ENCODE assay signal across 11 cellular contexts in the genomic region with DNA sequence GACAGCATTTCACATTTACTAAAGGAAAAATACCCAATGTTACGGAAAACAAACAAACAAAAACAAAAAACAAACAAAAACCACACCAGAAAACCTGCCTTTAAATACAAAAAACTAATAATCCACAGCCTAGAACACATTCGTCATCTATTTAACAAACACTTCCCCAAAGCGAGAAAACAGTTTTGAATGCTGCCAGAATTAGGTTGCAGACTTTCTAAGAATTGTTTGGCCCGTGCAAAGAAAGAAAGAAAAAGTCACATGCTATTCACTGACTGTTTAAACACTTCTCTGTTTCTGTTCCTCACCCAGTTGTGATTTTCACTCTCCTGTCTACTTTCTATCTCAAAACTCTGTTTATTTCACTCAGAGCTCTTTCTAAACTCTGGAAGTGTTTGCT. TPM values are rescaled to one million over a fixed set of nuclear protein-coding genes. Genes with fewer than 3 reads are reported as not detected.
DNase-seq lines count a peak whose midpoint lies in the region; ATAC-seq lines count a peak whose summit lies in the region.
"Had no signal": no experiment of that assay in that cellular context is flagged by ENCODE, and none has a peak within 500 bp of the region (broad histone marks: within the 10 kb centered on the region; RNA-seq: fewer than 3 reads in every experiment).

No MANE protein-coding gene starts in this region.

- peak; percentile 95 for ATAC-seq in HG02885 (IDR thresholded peaks at IDR 0.05; ENCODE audit: poor library complexity, unreplicated experiment)

- DNase-seq in Ammon's horn (ENCODE audit: low spot score) (peak; percentile 17), GM19238 (ENCODE audit: insufficient read length, low spot score) (peak; percentile 3), NOMO-1 (lab: John Stamatoyannopoulos, UW; ENCODE audit: unreplicated experiment in 2 of 2) (peak; percentile 30 to 81), SHP77 treated with DMSO at 0.1 percent for 48 hours (lab: John Stamatoyannopoulos, UW) (no peak), mesenteric fat pad (ENCODE audit: low spot score) (no peak), occipital lobe (lab: John Stamatoyannopoulos, UW) (no peak)
- DNase-seq in effector CD8-positive, alpha-beta T cell (lab: John Stamatoyannopoulos, UW), result no peak
- DNase-seq: activated CD4-positive, alpha-beta T cell treated with anti-CD3 and anti-CD28 coated beads, Interleukin-2, amount 50 U/mL, for 4 hours; NCI-H510A treated with DMSO at 0.1 percent for 48 hours had no signal

RNA-seq across cellular contexts. Expression of a gene that starts 52.5 kb away (rescaled TPM):
- 0.51 TPM for total RNA-seq in mesenteric fat pad
- total RNA-seq in occipital lobe, result 3.0 TPM
- total RNA-seq: right atrium auricular region had no signal

Comparison
In these comparisons a context has a peak if more than half of its experiments do, and no peak if none do; other contexts are left out.
1. DNase-seq: peak in Ammon's horn (single experiment), GM19238 (single experiment) and NOMO-1 (2 of 2); none in SHP77 treated with DMSO at 0.1 percent for 48 hours (single experiment), effector CD8-positive, alpha-beta T cell (single experiment), mesenteric fat pad (single experiment) and occipital lobe (single experiment).